In the genomic region with DNA sequence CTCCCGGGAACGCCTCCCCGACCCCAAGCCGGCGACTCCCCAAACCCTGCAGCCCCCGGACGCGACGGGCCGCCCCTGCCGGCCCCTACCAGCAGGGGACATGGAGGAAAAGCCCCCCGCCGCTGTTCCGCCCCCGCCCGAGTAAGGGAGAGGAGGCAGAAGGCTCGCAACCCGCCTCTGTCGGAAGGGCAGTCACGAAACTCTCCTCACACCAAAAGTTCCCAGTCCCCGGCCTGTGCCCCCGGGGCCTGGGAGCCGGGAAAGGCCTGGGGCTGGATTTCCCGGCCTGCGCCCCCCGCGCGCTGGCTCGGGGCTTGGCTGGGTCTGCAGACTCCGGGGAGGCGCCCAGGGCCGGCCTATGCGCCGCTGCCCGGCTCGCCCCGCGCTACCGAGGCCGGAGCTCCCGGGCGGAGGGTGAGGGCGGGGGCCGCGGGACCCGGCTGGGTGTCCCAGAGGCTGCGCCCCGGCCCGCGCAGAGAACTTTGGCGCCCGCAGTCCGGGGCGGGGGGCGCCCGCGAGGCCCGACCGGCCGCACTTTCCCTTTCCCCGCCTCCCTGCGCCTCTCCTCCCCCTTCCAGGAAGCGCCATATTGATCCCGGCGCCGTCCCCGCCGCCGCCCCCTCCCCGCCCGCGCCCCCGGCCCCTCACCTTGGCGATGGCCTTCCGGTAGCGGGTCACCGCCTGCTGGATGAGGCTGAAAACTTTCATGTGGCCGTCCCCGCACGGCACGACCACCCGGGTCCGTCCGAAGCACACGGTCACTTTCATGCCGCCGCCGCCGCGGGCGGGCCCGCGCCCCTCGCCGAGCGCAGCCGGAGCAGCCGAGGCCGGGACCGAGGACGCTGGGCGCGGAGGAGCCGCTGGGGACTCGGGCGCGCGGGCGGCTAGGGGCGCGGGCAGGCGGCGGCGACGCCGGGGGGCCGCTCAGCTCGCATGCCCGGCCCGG, we compare ENCODE assay signal across 8 cellular contexts. TPM values are rescaled to one million over a fixed set of nuclear protein-coding genes. Genes with fewer than 3 reads are reported as not detected.
DNase-seq lines count a peak whose midpoint lies in the region; ATAC-seq and TF ChIP-seq lines count a peak whose summit lies in the region.

No MANE protein-coding gene starts in this region.

- H3K27me3 ChIP-seq in AG04450 (ENCODE audit: control insufficient read depth, insufficient read depth, low read length), result no peaks in the 10 kb centered on the region
- peaks cover 1% of the 10 kb centered on the region; the same call in 1 of the 2 replicates for H3K27me3 ChIP-seq in IMR-90 (ENCODE audit: control insufficient read depth, insufficient read depth, low read length)
- no peaks in the 10 kb centered on the region for H3K27me3 ChIP-seq in smooth muscle cell (ENCODE audit: low read depth)
- peaks cover 5% of the 10 kb centered on the region for H3K27me3 ChIP-seq in effector memory CD4-positive, alpha-beta T cell (replicated peaks; ENCODE audit: control insufficient read depth, insufficient read depth, low read length, poor library complexity, severe bottlenecking)

- no peak for TF ChIP-seq CTCF in AG04450 (IDR thresholded peaks at IDR 0.05; ENCODE audit: low read depth, low read length)
- no peak for TF ChIP-seq CTCF in IMR-90 (conservative IDR thresholded peaks at IDR 0.05; ENCODE audit: low read depth, low read length)
- no peak for TF ChIP-seq CTCF in astrocyte of the spinal cord (IDR thresholded peaks at IDR 0.05; ENCODE audit: low read depth, low read length)
- TF ChIP-seq CTCF in smooth muscle cell (IDR thresholded peaks at IDR 0.05; ENCODE audit: borderline replicate concordance, insufficient read depth, poor library complexity, severe bottlenecking), result no peak

- peak overlapping the region; percentile 75 to 79; a peak in 1 of 4 replicates for H4K8ac ChIP-seq in IMR-90 (ENCODE audit: low read depth in 2 of 2, low read length in 2 of 2)

- H3K4me2 ChIP-seq in IMR-90 (ENCODE audit: low read depth, low read length) (peak overlapping the region; percentile 93), smooth muscle cell (peak overlapping the region; percentile 95)

- in situ Hi-C loops in IMR-90 (cut with MboI; ENCODE audit: low sequenced_read_pairs) (no loop called here), astrocyte of the spinal cord (cut with HindIII; ENCODE audit: low sequenced_read_pairs) (no loop called here)

- peak overlapping the region; percentile 88 for H3K9ac ChIP-seq in IMR-90 (ENCODE audit: low read depth, low read length)
- peak overlapping the region; percentile 83 for H3K9ac ChIP-seq in smooth muscle cell (ENCODE audit: low read depth)

- H2BK120ac ChIP-seq in IMR-90 (ENCODE audit: low read depth, low read length), result peak overlapping the region; percentile 4; the same call in 1 of the 2 replicates

- H3F3A ChIP-seq in smooth muscle cell (ENCODE audit: low read depth), result no peaks in the 10 kb centered on the region

- H2AFZ ChIP-seq in IMR-90 (replicated peaks; ENCODE audit: low read length, poor library complexity) (peak overlapping the region; percentile 93), smooth muscle cell (ENCODE audit: low read depth) (peak overlapping the region; percentile 88)

- H3K14ac ChIP-seq in IMR-90 (replicated peaks; ENCODE audit: low read depth, low read length), result peak overlapping the region; percentile 81; the same call in 1 of the 2 replicates

- peak; percentile 34 for ATAC-seq in GM18907 (IDR thresholded peaks at IDR 0.05; ENCODE audit: unreplicated experiment)
- peak; percentile 62 for ATAC-seq in IMR-90 (ENCODE audit: low read depth)

- no peak for TF ChIP-seq RAD21 in IMR-90 (IDR thresholded peaks at IDR 0.05; ENCODE audit: low read length)

- peak overlapping the region; percentile 82; the same call in 1 of the 2 replicates for H3K18ac ChIP-seq in IMR-90 (ENCODE audit: low read depth, low read length)

- no peak overlapping the region for H2BK20ac ChIP-seq in IMR-90 (ENCODE audit: low read depth, low read length)

- H4K5ac ChIP-seq in IMR-90 (ENCODE audit: low read depth, low read length), result peak overlapping the region; percentile 75; the same call in 1 of the 2 replicates

- H3K4me3 ChIP-seq in AG04450 (ENCODE audit: low read depth, low read length) (peak overlapping the region; percentile 72), IMR-90 (ENCODE audit: insufficient read depth, low read depth, low read length) (peak overlapping the region; percentile 98), astrocyte of the spinal cord (ENCODE audit: low read depth, low read length) (peak overlapping the region; percentile 67), iPS-18c (ENCODE audit: insufficient read depth, low read depth, low read length) (peak overlapping the region; percentile 84), smooth muscle cell (peak overlapping the region; percentile 88)
- no peak overlapping the region for H3K4me3 ChIP-seq in effector memory CD4-positive, alpha-beta T cell (ENCODE audit: insufficient read depth, low read depth, low read length, poor library complexity, severe bottlenecking)

- H2BK5ac ChIP-seq in IMR-90 (ENCODE audit: low read depth, low read length, poor library complexity, severe bottlenecking), result peak overlapping the region; percentile 79

- intact Hi-C loops in IMR-90 (cut with micrococcal nuclease), result loop anchor here (2.0 to 10.0 kb wide), 3 partner anchors 92 to 210 kb away; no protein-coding TSS in a partner anchor

- H3K79me2 ChIP-seq in smooth muscle cell (ENCODE audit: low read depth), result peaks cover 43% of the 10 kb centered on the region

- no peak overlapping the region for H4K91ac ChIP-seq in IMR-90 (ENCODE audit: insufficient read depth, low read depth, low read length)

- H3K79me1 ChIP-seq in IMR-90 (ENCODE audit: low read depth in 1 of 2, low read length in 2 of 2), result peaks cover 32 to 44% of the 10 kb centered on the region in 2 experiments

- H4K20me1 ChIP-seq in IMR-90 (ENCODE audit: insufficient read depth, low read length), result peaks cover 43% of the 10 kb centered on the region
- peaks cover 42% of the 10 kb centered on the region for H4K20me1 ChIP-seq in smooth muscle cell (ENCODE audit: low read depth)

- dilution Hi-C loops in IMR-90 (cut with HindIII; ENCODE audit: low sequenced_read_pairs, unreplicated experiment), result no loop called here

- no peak for DNase-seq in AG04450 (ENCODE audit: low read depth, low spot score)
- peak; percentile 27 for DNase-seq in IMR-90
- peak; percentile 39 for DNase-seq in astrocyte of the spinal cord (ENCODE audit: low read depth, low spot score)
- DNase-seq in smooth muscle cell (lab: John Stamatoyannopoulos, UW; ENCODE audit: unreplicated experiment), result peak; percentile 42
- no peak for DNase-seq in effector memory CD4-positive, alpha-beta T cell
- DNase-seq in NCI-H2196 (lab: John Stamatoyannopoulos, UW; ENCODE audit: unreplicated experiment), result no peak

- H3K4me1 ChIP-seq in IMR-90 (ENCODE audit: control insufficient read depth, insufficient read depth, low read length) (peaks cover 5% of the 10 kb centered on the region), smooth muscle cell (ENCODE audit: low read depth) (peaks cover 10% of the 10 kb centered on the region)
- H3K4me1 ChIP-seq in effector memory CD4-positive, alpha-beta T cell (ENCODE audit: control insufficient read depth, insufficient read depth, low read length, poor library complexity, severe bottlenecking), result no peaks in the 10 kb centered on the region

- 0% methylated on average over 41 of the region's 120 CpGs; no CpG with 5 or more reads in 1 of the 2 experiments for WGBS in IMR-90 (ENCODE audit: extremely low coverage in 2 of 2, insufficient read length in 1 of 2), 2 experiments
- WGBS in smooth muscle cell (ENCODE audit: low lambda C conversion rate), result under 1% methylated on average over 79 of the region's 120 CpGs

- BruUV-seq in IMR-90 (replicated peaks; lab: Mats Ljungman, UMichigan), result no TSS peak

- TF ChIP-seq POLR2A in IMR-90 (IDR thresholded peaks at IDR 0.05; ENCODE audit: low read depth, low read length), result no peak

- no peak overlapping the region for H3K27ac ChIP-seq in AG04450 (ENCODE audit: low read depth, low read length)
- peak overlapping the region; percentile 93 for H3K27ac ChIP-seq in IMR-90 (ENCODE audit: insufficient read depth, low read length)
- H3K27ac ChIP-seq in smooth muscle cell (ENCODE audit: low read depth), result peak overlapping the region; percentile 71
- no peak overlapping the region for H3K27ac ChIP-seq in effector memory CD4-positive, alpha-beta T cell (ENCODE audit: insufficient read depth, low read length, poor library complexity, severe bottlenecking)

- peak overlapping the region; percentile 35; the same call in 1 of the 2 replicates for H3K56ac ChIP-seq in IMR-90 (ENCODE audit: extremely low read depth, insufficient read depth, low read length)

- H3K9me3 ChIP-seq in AG04450 (ENCODE audit: control insufficient read depth, insufficient read depth, low read length) (no peaks in the 10 kb centered on the region; the same call in 1 of the 2 replicates), IMR-90 (ENCODE audit: control insufficient read depth, insufficient read depth, low read length) (no peaks in the 10 kb centered on the region), iPS-18c (ENCODE audit: control insufficient read depth, insufficient read depth, low read length) (peaks cover 2% of the 10 kb centered on the region), smooth muscle cell (replicated peaks; ENCODE audit: low read depth) (no peaks in the 10 kb centered on the region)
- no peaks in the 10 kb centered on the region for H3K9me3 ChIP-seq in effector memory CD4-positive, alpha-beta T cell (ENCODE audit: control insufficient read depth, low read length)

- peak overlapping the region; percentile 4; the same call in 1 of the 2 replicates for H3K23ac ChIP-seq in IMR-90 (ENCODE audit: low read depth, low read length)

- H3K36me3 ChIP-seq in IMR-90 (ENCODE audit: control insufficient read depth, insufficient read depth, low read length) (no peaks in the 10 kb centered on the region), smooth muscle cell (ENCODE audit: low read depth) (no peaks in the 10 kb centered on the region)
- H3K36me3 ChIP-seq in effector memory CD4-positive, alpha-beta T cell (ENCODE audit: control insufficient read depth, insufficient read depth, low read length), result no peaks in the 10 kb centered on the region

- CTCF ChIA-PET in AG04450 (lab: Charles Lee) (no interaction called here), IMR-90 (lab: Yijun Ruan, JAX) (interaction anchor here (0.6 to 1.7 kb wide), 2 partner anchors 61 to 91 kb away, joined by 4 to 5 read pairs; no protein-coding TSS in a partner anchor)

- peak overlapping the region; percentile 85 for H2AK9ac ChIP-seq in IMR-90 (replicated peaks; ENCODE audit: low read depth, low read length, poor library complexity)

- peak overlapping the region; percentile 56 for H3K4ac ChIP-seq in IMR-90 (ENCODE audit: low read depth, low read length)

- peaks cover 8% of the 10 kb centered on the region for H3K9me1 ChIP-seq in IMR-90 (ENCODE audit: insufficient read depth, low read length)

- no peak overlapping the region for H2AK5ac ChIP-seq in IMR-90 (ENCODE audit: low read depth, low read length)

- H2BK15ac ChIP-seq in IMR-90 (ENCODE audit: low read depth, low read length), result no peak overlapping the region

- POLR2A ChIA-PET in AG04450 (lab: Yijun Ruan, JAX), result interaction anchor here (1.0 kb wide), 1 partner anchor 93 kb away, joined by 3 read pairs; no protein-coding TSS in a partner anchor
- POLR2A ChIA-PET in IMR-90 (lab: Charles Lee; ENCODE audit: unreplicated experiment), result no interaction called here

RNA-seq across cellular contexts. Expression of a gene that starts 0.6 kb away (rescaled TPM):
- 34.4 and 43.1 TPM in 2 replicates for polyA plus RNA-seq in AG04450 (2011; rRNA removed)
- polyA minus RNA-seq in AG04450 (2011; rRNA and poly(A)+ RNA removed), result 52.3 and 58.9 TPM in 2 replicates
- total RNA-seq in IMR-90 (2012; rRNA removed), result 34.2 and 37.5 TPM in 2 replicates
- polyA plus RNA-seq in IMR-90 (2012; rRNA removed), result 13.1 and 14.6 TPM in 2 replicates
- polyA plus RNA-seq in IMR-90 (2012; cell fraction: cytosol; rRNA removed), result 4.0 and 6.2 TPM in 2 replicates
- 4.2 and 32.9 TPM in 2 replicates for polyA plus RNA-seq in IMR-90 (2012; cell fraction: nucleus; rRNA removed; ENCODE audit: low replicate concordance)
- total RNA-seq in smooth muscle cell, result 26.0 and 29.6 TPM in 2 replicates
- 16.5 and 17.5 TPM in 2 replicates for polyA plus RNA-seq in smooth muscle cell

Comparison
In these comparisons a context has a peak if more than half of its experiments do, and no peak if none do; other contexts are left out.
1. DNase-seq: peak in IMR-90 (single experiment), astrocyte of the spinal cord (single experiment) and smooth muscle cell (single experiment); none in AG04450 (single experiment), effector memory CD4-positive, alpha-beta T cell (0 of 3) and NCI-H2196 (single experiment).
2. H3K27ac ChIP-seq: peak in IMR-90 (single experiment) and smooth muscle cell (single experiment); none in AG04450 (single experiment) and effector memory CD4-positive, alpha-beta T cell (single experiment).